ENCODE assay signal across 18 cellular contexts in the genomic region with DNA sequence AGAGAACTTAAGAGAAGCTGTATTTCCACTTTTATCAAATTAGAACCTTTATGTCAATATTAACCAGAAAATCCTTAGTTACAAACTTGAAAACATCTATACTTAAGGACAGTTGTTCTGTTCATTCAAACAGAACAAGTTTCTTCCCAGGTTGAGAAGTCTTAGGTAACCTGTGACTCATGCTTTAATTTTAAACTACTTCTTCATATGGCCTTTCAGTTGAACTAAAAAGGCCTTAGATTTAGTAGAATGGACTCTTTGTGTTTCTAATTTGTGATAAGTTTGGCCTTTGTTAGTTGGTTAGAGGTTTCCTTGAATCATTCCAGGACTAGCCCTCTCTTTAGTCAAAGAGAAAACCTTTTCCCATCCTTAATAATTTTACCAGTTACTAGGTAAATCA.
A peak's percentile ranks its signal among the peaks of the same experiment; 100 is the strongest.
DNase-seq lines count a peak whose midpoint lies in the region; ATAC-seq and TF ChIP-seq lines count a peak whose summit lies in the region.
"Had no signal": no experiment of that assay in that cellular context is flagged by ENCODE, and none has a peak within 500 bp of the region (broad histone marks: within the 10 kb centered on the region; RNA-seq: fewer than 3 reads in every experiment).

No MANE protein-coding gene starts in this region.

- intact Hi-C loops in PC-3 (cut with micrococcal nuclease) (no loop called here), left lung (cut with DNase I) (no loop called here)

- BruUV-seq in PC-3 (replicated peaks; lab: Mats Ljungman, UMichigan): no TSS peak

- DNase-seq in GM13977 (ENCODE audit: low spot score): peak; percentile 31
- DNase-seq in PC-3: peak; percentile 18
- DNase-seq in fibroblast of the aortic adventitia (ENCODE audit: low read depth): peak; percentile 7
- no peak for DNase-seq in left lung
- DNase-seq in HuH-7.5 (ENCODE audit: low spot score): no peak
- DNase-seq in NCI-H1092 treated with DMSO at 0.1 percent for 48 hours (lab: John Stamatoyannopoulos, UW): no peak
- DNase-seq in HK-2 (ENCODE audit: unreplicated experiment): no peak
- DNase-seq: activated CD4-positive, alpha-beta T cell treated with anti-CD3 and anti-CD28 coated beads, Interleukin-2, amount 10 ng/mL, durations not matched to agents 24 days and 14 days; DMS153; GOT3; hippocampal formation; NCI-H1417; NCI-H524 had no signal

- H3K4me2 ChIP-seq in PC-3 (ENCODE audit: low read length): no peak overlapping the region

- H3K36me3 ChIP-seq in PC-3 (ENCODE audit: low read depth, low read length): peaks cover 13% of the 10 kb centered on the region
- H3K36me3 ChIP-seq in left lung: no peaks in the 10 kb centered on the region

- POLR2A ChIA-PET in PC-3 (lab: Charles Lee; ENCODE audit: unreplicated experiment): no interaction called here

- in situ Hi-C loops in GM13977 (cut with MboI; ENCODE audit: low pct_unique_long_range_greater_than_20kb, low sequenced_read_pairs, unreplicated experiment): no loop called here

- H3K9me3 ChIP-seq in PC-3 (ENCODE audit: low read length): no peaks in the 10 kb centered on the region
- no peaks in the 10 kb centered on the region for H3K9me3 ChIP-seq in left lung

- no peaks in the 10 kb centered on the region for H4K20me1 ChIP-seq in PC-3 (ENCODE audit: low read length)

- no peak overlapping the region for H3K4me3 ChIP-seq in PC-3 (ENCODE audit: low read length)
- no peak overlapping the region for H3K4me3 ChIP-seq in fibroblast of the aortic adventitia (ENCODE audit: low read depth, low read length)
- no peak overlapping the region for H3K4me3 ChIP-seq in left lung
- H3K4me3 ChIP-seq: coronary artery had no signal

- H3K27ac ChIP-seq in PC-3 (ENCODE audit: low read length): no peak overlapping the region
- no peak overlapping the region for H3K27ac ChIP-seq in left lung
- H3K27ac ChIP-seq: C4-2B, coronary artery, parathyroid adenoma had no signal

- H3K4me1 ChIP-seq in PC-3 (ENCODE audit: insufficient read depth, low read length) (no peaks in the 10 kb centered on the region), left lung (no peaks in the 10 kb centered on the region)
- H3K4me1 ChIP-seq: parathyroid adenoma had no signal

- H2AFZ ChIP-seq in PC-3 (ENCODE audit: low read length): no peak overlapping the region
- H2AFZ ChIP-seq: parathyroid adenoma had no signal

- no peaks in the 10 kb centered on the region for H3K9me2 ChIP-seq in PC-3 (replicated peaks; ENCODE audit: low read length)

- H3F3A ChIP-seq in PC-3 (ENCODE audit: low read length, unreplicated experiment): no peaks in the 10 kb centered on the region

- H3K9ac ChIP-seq in PC-3 (ENCODE audit: low read length): no peak overlapping the region
- H3K9ac ChIP-seq: parathyroid adenoma had no signal

- H3K27me3 ChIP-seq in PC-3 (ENCODE audit: low read length): no peaks in the 10 kb centered on the region
- H3K27me3 ChIP-seq in left lung: no peaks in the 10 kb centered on the region

- TF ChIP-seq CTCF in GM13977 (IDR thresholded peaks at IDR 0.05; ENCODE audit: extremely low read depth, insufficient read depth, missing control alignments) (no peak), PC-3 (conservative IDR thresholded peaks at IDR 0.05; ENCODE audit: low read depth, low read length) (no peak), fibroblast of the aortic adventitia (IDR thresholded peaks at IDR 0.05; ENCODE audit: insufficient read depth, low read length) (no peak), left lung (IDR thresholded peaks at IDR 0.05) (no peak)

- no peaks in the 10 kb centered on the region for H3K79me2 ChIP-seq in PC-3 (ENCODE audit: low read length)
- H3K79me2 ChIP-seq: parathyroid adenoma had no signal

- ATAC-seq in PC-3 (peak; percentile 40; the same call in 1 of the 2 replicates), left lung (peak; percentile 51), HG03460 (IDR thresholded peaks at IDR 0.05; ENCODE audit: unreplicated experiment) (no peak)
- ATAC-seq: left lobe of liver had no signal

- CTCF ChIA-PET in PC-3 (lab: Charles Lee): no interaction called here

Comparison
In these comparisons a context has a peak if more than half of its experiments do, and no peak if none do; other contexts are left out.
1. DNase-seq: peak in GM13977 (single experiment), PC-3 (single experiment) and fibroblast of the aortic adventitia (single experiment); none in left lung (0 of 2), HuH-7.5 (single experiment), NCI-H1092 treated with DMSO at 0.1 percent for 48 hours (single experiment) and HK-2 (single experiment).